ENCODE assay signal across 1 cellular context in the genomic region with DNA sequence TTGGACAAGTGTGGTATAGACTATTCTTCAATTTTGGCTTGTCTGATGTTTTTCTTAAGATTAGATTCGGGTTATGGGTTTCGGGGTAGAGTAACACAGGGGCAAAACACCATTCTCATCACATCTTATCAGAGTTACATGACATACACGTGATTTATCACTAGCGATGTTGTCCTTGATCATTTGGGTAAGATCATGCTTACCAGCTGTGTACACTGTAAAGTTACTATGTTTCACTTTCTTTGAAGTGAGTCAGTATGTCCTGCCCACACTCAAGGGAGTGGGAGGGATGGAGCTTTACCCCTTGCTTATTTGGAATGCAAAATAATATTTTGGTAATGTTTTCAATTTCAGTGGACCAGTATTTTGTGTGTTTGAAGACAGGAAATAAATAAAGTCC.
TF ChIP-seq lines count a peak whose summit lies in the region.

No MANE protein-coding gene starts in this region.

TF ChIP-seq in HepG2, 621 proteins besides CTCF, POLR2A, EP300 and RAD21 (continued from another document):
- TF ChIP-seq, protein P1, sequence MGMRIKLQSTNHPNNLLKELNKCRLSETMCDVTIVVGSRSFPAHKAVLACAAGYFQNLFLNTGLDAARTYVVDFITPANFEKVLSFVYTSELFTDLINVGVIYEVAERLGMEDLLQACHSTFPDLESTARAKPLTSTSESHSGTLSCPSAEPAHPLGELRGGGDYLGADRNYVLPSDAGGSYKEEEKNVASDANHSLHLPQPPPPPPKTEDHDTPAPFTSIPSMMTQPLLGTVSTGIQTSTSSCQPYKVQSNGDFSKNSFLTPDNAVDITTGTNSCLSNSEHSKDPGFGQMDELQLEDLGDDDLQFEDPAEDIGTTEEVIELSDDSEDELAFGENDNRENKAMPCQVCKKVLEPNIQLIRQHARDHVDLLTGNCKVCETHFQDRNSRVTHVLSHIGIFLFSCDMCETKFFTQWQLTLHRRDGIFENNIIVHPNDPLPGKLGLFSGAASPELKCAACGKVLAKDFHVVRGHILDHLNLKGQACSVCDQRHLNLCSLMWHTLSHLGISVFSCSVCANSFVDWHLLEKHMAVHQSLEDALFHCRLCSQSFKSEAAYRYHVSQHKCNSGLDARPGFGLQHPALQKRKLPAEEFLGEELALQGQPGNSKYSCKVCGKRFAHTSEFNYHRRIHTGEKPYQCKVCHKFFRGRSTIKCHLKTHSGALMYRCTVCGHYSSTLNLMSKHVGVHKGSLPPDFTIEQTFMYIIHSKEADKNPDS (CRISPR knock-in tag; IDR thresholded peaks at IDR 0.05): no peak
- TF ChIP-seq, protein P2, sequence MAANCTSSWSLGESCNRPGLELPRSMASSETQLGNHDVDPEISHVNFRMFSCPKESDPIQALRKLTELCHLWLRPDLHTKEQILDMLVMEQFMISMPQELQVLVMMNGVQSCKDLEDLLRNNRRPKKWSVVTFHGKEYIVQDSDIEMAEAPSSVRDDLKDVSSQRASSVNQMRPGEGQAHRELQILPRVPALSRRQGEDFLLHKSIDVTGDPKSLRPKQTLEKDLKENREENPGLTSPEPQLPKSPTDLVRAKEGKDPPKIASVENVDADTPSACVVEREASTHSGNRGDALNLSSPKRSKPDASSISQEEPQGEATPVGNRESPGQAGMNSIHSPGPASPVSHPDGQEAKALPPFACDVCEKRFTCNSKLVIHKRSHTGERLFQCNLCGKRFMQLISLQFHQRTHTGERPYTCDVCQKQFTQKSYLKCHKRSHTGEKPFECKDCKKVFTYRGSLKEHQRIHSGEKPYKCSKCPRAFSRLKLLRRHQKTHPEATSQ (CRISPR knock-in tag; IDR thresholded peaks at IDR 0.05; ENCODE audit: borderline replicate concordance): no peak
- TF ChIP-seq ZNF343 (CRISPR knock-in tag; IDR thresholded peaks at IDR 0.05): no peak
- no peak for TF ChIP-seq DPF2 (CRISPR knock-in tag; IDR thresholded peaks at IDR 0.05; ENCODE audit: borderline replicate concordance, low read depth)
- no peak for TF ChIP-seq PCBP2 (optimal IDR thresholded peaks at IDR 0.05; ENCODE audit: low read depth, low read length, poor library complexity, severe bottlenecking)
- no peak for TF ChIP-seq ZNF772 (CRISPR knock-in tag; IDR thresholded peaks at IDR 0.05)
- TF ChIP-seq NKX3-1 (CRISPR knock-in tag; IDR thresholded peaks at IDR 0.05): no peak
- TF ChIP-seq ATF1 (CRISPR knock-in tag; IDR thresholded peaks at IDR 0.05): no peak
- TF ChIP-seq ZNF441 (CRISPR knock-in tag; IDR thresholded peaks at IDR 0.05; ENCODE audit: borderline replicate concordance): no peak
- TF ChIP-seq ZNF883 (CRISPR knock-in tag; IDR thresholded peaks at IDR 0.05; ENCODE audit: not compliant biosample characterization): no peak
- TF ChIP-seq, protein P3, sequence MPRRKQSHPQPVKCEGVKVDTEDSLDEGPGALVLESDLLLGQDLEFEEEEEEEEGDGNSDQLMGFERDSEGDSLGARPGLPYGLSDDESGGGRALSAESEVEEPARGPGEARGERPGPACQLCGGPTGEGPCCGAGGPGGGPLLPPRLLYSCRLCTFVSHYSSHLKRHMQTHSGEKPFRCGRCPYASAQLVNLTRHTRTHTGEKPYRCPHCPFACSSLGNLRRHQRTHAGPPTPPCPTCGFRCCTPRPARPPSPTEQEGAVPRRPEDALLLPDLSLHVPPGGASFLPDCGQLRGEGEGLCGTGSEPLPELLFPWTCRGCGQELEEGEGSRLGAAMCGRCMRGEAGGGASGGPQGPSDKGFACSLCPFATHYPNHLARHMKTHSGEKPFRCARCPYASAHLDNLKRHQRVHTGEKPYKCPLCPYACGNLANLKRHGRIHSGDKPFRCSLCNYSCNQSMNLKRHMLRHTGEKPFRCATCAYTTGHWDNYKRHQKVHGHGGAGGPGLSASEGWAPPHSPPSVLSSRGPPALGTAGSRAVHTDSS (CRISPR knock-in tag; conservative IDR thresholded peaks at IDR 0.05): no peak
- TF ChIP-seq ATM (IDR thresholded peaks at IDR 0.05; ENCODE audit: borderline replicate concordance): no peak
- TF ChIP-seq, protein P4, sequence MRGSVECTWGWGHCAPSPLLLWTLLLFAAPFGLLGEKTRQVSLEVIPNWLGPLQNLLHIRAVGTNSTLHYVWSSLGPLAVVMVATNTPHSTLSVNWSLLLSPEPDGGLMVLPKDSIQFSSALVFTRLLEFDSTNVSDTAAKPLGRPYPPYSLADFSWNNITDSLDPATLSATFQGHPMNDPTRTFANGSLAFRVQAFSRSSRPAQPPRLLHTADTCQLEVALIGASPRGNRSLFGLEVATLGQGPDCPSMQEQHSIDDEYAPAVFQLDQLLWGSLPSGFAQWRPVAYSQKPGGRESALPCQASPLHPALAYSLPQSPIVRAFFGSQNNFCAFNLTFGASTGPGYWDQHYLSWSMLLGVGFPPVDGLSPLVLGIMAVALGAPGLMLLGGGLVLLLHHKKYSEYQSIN (CRISPR knock-in tag; IDR thresholded peaks at IDR 0.05; ENCODE audit: borderline replicate concordance): no peak
